8 cellular contexts compared by ENCODE assay signal in genomic region chr6:47242483-47243386, GRCh38.
A peak's percentile ranks its signal among the peaks of the same experiment; 100 is the strongest.
DNase-seq lines count a peak whose midpoint lies in the region; ATAC-seq lines count a peak whose summit lies in the region.

No MANE protein-coding gene starts in this region.

- H3K4me1 Mint-ChIP-seq in activated CD4-positive, alpha-beta T cell treated with anti-CD3 and anti-CD28 coated beads, Interleukin-2, amount 10 ng/mL, durations not matched to agents 7 days and 5 days: peaks cover 34% of the 10 kb centered on the region
- H3K4me1 Mint-ChIP-seq in dendritic cell treated with granulocyte-macrophage colony-stimulating factor and Interleukin-4, amounts not matched to agents 40 ng/mL and 50 ng/mL, for 4 days (ENCODE audit: low read depth): peaks cover 55% of the 10 kb centered on the region

- peak overlapping the region; percentile 57 for H3K27ac Mint-ChIP-seq in activated CD4-positive, alpha-beta T cell treated with anti-CD3 and anti-CD28 coated beads, Interleukin-2, amount 10 ng/mL, durations not matched to agents 7 days and 5 days
- peak overlapping the region; percentile 63 for H3K27ac Mint-ChIP-seq in dendritic cell treated with granulocyte-macrophage colony-stimulating factor and Interleukin-4, amounts not matched to agents 40 ng/mL and 50 ng/mL, for 4 days

- no peaks in the 10 kb centered on the region for H3K9me3 Mint-ChIP-seq in activated CD4-positive, alpha-beta T cell treated with anti-CD3 and anti-CD28 coated beads, Interleukin-2, amount 10 ng/mL, durations not matched to agents 7 days and 5 days
- no peaks in the 10 kb centered on the region for H3K9me3 Mint-ChIP-seq in dendritic cell treated with granulocyte-macrophage colony-stimulating factor and Interleukin-4, amounts not matched to agents 40 ng/mL and 50 ng/mL, for 4 days

- POLR2A ChIA-PET in activated CD4-positive, alpha-beta T cell treated with anti-CD3 and anti-CD28 coated beads, Interleukin-2, amount 10 ng/mL, durations not matched to agents 7 days and 5 days (lab: Charles Lee): no interaction called here

- H3K4me3 Mint-ChIP-seq in activated CD4-positive, alpha-beta T cell treated with anti-CD3 and anti-CD28 coated beads, Interleukin-2, amount 10 ng/mL, durations not matched to agents 7 days and 5 days: no peak overlapping the region
- no peak overlapping the region for H3K4me3 Mint-ChIP-seq in dendritic cell treated with granulocyte-macrophage colony-stimulating factor and Interleukin-4, amounts not matched to agents 40 ng/mL and 50 ng/mL, for 4 days

- CTCF ChIA-PET in activated CD4-positive, alpha-beta T cell treated with anti-CD3 and anti-CD28 coated beads, Interleukin-2, amount 10 ng/mL, durations not matched to agents 7 days and 5 days (lab: Charles Lee): interaction anchor here (0.9 kb wide), 1 partner anchor 186 kb away, joined by 3 read pairs; no protein-coding TSS in a partner anchor

- DNase-seq in AG08396 (ENCODE audit: low spot score) (peak; percentile 83), NCI-H2196 (lab: John Stamatoyannopoulos, UW; ENCODE audit: unreplicated experiment) (peak; percentile 89), lung microvascular endothelial cell (ENCODE audit: low read depth in 2 of 2) (peak; percentile 89 to 94)
- peak; percentile 85 for DNase-seq in activated CD4-positive, alpha-beta T cell treated with anti-CD3 and anti-CD28 coated beads, Interleukin-2, amount 10 ng/mL, durations not matched to agents 7 days and 5 days
- DNase-seq in stimulated activated CD8-positive, alpha-beta memory T cell treated with anti-CD3 and anti-CD28 coated beads, Interleukin-15, amount 100 ng/mL, for 4 hours (ENCODE audit: low read depth in 2 of 2): peak; percentile 15 to 34

- ATAC-seq in GM18907 (IDR thresholded peaks at IDR 0.05; ENCODE audit: unreplicated experiment) (peak; percentile 95), HG03097 (IDR thresholded peaks at IDR 0.05; ENCODE audit: low FRiP score, unreplicated experiment) (peak; percentile 91)

- H3K27me3 Mint-ChIP-seq in activated CD4-positive, alpha-beta T cell treated with anti-CD3 and anti-CD28 coated beads, Interleukin-2, amount 10 ng/mL, durations not matched to agents 7 days and 5 days: no peaks in the 10 kb centered on the region
- H3K27me3 Mint-ChIP-seq in dendritic cell treated with granulocyte-macrophage colony-stimulating factor and Interleukin-4, amounts not matched to agents 40 ng/mL and 50 ng/mL, for 4 days: peaks cover 4% of the 10 kb centered on the region

- no peaks in the 10 kb centered on the region for H3K36me3 Mint-ChIP-seq in activated CD4-positive, alpha-beta T cell treated with anti-CD3 and anti-CD28 coated beads, Interleukin-2, amount 10 ng/mL, durations not matched to agents 7 days and 5 days (ENCODE audit: low read depth)
- H3K36me3 Mint-ChIP-seq in dendritic cell treated with granulocyte-macrophage colony-stimulating factor and Interleukin-4, amounts not matched to agents 40 ng/mL and 50 ng/mL, for 4 days (ENCODE audit: low read depth): no peaks in the 10 kb centered on the region

- intact Hi-C loops in dendritic cell treated with granulocyte-macrophage colony-stimulating factor and Interleukin-4, amounts not matched to agents 40 ng/mL and 50 ng/mL, for 4 days (cut with micrococcal nuclease): loop anchor here (5.0 kb wide), 2 partner anchors 65 to 80 kb away; partner anchors contain the start of gene TNFRSF21

Comparison
In these comparisons a context has a peak if more than half of its experiments do, and no peak if none do; other contexts are left out.
1. Peak in every context shown above with its lines: DNase-seq and ATAC-seq.
2. DNase-seq: peak in every context shown above with its lines; median percentile 92 in lung microvascular endothelial cell; 89 in NCI-H2196; 85 in activated CD4-positive, alpha-beta T cell treated with anti-CD3 and anti-CD28 coated beads, Interleukin-2, amount 10 ng/mL, durations not matched to agents 7 days and 5 days; 83 in AG08396; 24 in stimulated activated CD8-positive, alpha-beta memory T cell treated with anti-CD3 and anti-CD28 coated beads, Interleukin-15, amount 100 ng/mL, for 4 hours.